7 cellular contexts compared by ENCODE assay signal in the genomic region with DNA sequence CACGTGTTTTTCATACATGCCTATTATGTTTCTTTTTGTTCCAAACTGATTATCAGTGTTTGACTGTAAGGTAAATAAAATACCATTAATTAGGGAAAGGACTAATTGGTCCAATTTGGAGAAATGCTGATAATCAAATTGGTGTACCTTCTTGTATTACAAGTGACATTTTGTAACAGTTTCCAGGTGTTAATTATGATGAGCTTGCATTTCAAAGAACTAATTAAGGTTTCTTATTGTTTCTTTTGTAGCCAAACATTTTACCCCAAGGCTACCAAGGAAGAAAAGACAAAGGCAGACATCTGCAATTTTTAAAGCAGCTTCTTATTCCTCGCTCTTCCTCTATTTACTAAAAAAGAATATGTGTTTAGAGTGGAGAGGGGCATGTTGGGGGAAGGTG.
"Had no signal": no experiment of that assay in that cellular context is flagged by ENCODE, and none has a peak within 500 bp of the region (broad histone marks: within the 10 kb centered on the region; RNA-seq: fewer than 3 reads in every experiment).

No MANE protein-coding gene starts in this region.

- ATAC-seq: HCT116 had no signal

- H3K4me1 ChIP-seq: HAP-1 had no signal

- H2AFZ ChIP-seq: GM23248 had no signal

- DNase-seq: GM23248, H7, HFFc6, KG1 had no signal

- H3K9me3 ChIP-seq: HAP-1 had no signal

- H3K36me3 ChIP-seq: HAP-1 had no signal

- H3K9ac ChIP-seq: GM23248 had no signal

- H3K4me3 ChIP-seq: GM23248, HAP-1 had no signal

- H3K27ac ChIP-seq: GM23248, HL-60 had no signal
